ENCODE assay signal across 25 cellular contexts in the genomic region with DNA sequence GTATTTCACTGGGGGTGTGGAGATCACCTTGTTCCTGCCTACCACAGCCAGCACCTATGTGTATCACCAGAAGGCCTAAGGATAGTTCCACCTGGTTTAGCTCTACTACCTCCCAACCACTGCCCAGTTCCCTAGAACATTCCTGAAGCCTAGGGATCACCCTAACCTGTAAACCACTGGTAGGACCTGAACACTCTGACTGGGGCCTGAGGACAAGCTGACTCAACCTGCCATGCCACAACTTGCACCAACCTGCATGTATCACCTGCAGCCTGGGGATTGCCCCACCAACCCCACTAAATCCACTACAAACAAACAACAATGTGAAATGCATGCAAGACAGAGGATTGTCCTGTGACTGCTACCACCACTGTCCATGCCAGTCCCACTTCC.
"Had no signal": no experiment of that assay in that cellular context is flagged by ENCODE, and none has a peak within 500 bp of the region (broad histone marks: within the 10 kb centered on the region; RNA-seq: fewer than 3 reads in every experiment).

No MANE protein-coding gene starts in this region.

- DNase-seq: dorsolateral prefrontal cortex; effector CD4-positive, alpha-beta T cell; esophagus squamous epithelium; hypothalamus; immature natural killer cell; left ventricle myocardium superior; lower lobe of right lung; natural killer cell; occipital lobe; ovary; posterior cingulate gyrus; psoas muscle; right cardiac atrium; sigmoid colon; stimulated activated CD4-positive, alpha-beta T cell treated with anti-CD3 and anti-CD28 coated beads, Interleukin-2, amount 100 ng/mL, for 24 hours; stimulated activated CD4-positive, alpha-beta T cell treated with anti-CD3 and anti-CD28 coated beads, Interleukin-4, amount 100 ng/mL, for 24 hours; stimulated activated naive CD4-positive, alpha-beta T cell treated with Interleukin-2 at 50 U/mL for 16 hours; stomach; thyroid gland; uterus had no signal

- FAIRE-seq: colon, frontal cortex had no signal

- H3K9me3 ChIP-seq: ovary, thyroid gland had no signal

- ATAC-seq: left ventricle myocardium superior; lower lobe of right lung; natural killer cell; psoas muscle; right cardiac atrium; stimulated activated effector memory CD8-positive, alpha-beta T cell treated with anti-CD3 and anti-CD28 coated beads, Interleukin-12 subunit alpha, Interleukin-12 subunit beta, amount 100 ng/mL, for 72 hours had no signal

- H3K4me3 Mint-ChIP-seq: immature natural killer cell; memory B cell; natural killer cell; stimulated activated effector memory CD8-positive, alpha-beta T cell treated with anti-CD3 and anti-CD28 coated beads, Interleukin-12 subunit alpha, Interleukin-12 subunit beta, amount 100 ng/mL, for 72 hours; type B pancreatic cell had no signal

- H3K36me3 ChIP-seq: esophagus squamous epithelium, lower lobe of right lung, ovary, sigmoid colon, stomach, thyroid gland, uterus had no signal

- H3K27ac Mint-ChIP-seq: immature natural killer cell; memory B cell; natural killer cell; stimulated activated effector memory CD8-positive, alpha-beta T cell treated with anti-CD3 and anti-CD28 coated beads, Interleukin-12 subunit alpha, Interleukin-12 subunit beta, amount 100 ng/mL, for 72 hours; type B pancreatic cell had no signal

- H3K36me3 Mint-ChIP-seq: memory B cell; stimulated activated effector memory CD8-positive, alpha-beta T cell treated with anti-CD3 and anti-CD28 coated beads, Interleukin-12 subunit alpha, Interleukin-12 subunit beta, amount 100 ng/mL, for 72 hours; type B pancreatic cell had no signal

- H3K4me3 ChIP-seq: dorsolateral prefrontal cortex, esophagus squamous epithelium, lower lobe of right lung, ovary, psoas muscle, sigmoid colon, stomach, thyroid gland, uterus had no signal

- H3K27me3 Mint-ChIP-seq: memory B cell, type B pancreatic cell had no signal

- H3K4me1 Mint-ChIP-seq: immature natural killer cell; memory B cell; natural killer cell; stimulated activated effector memory CD8-positive, alpha-beta T cell treated with anti-CD3 and anti-CD28 coated beads, Interleukin-12 subunit alpha, Interleukin-12 subunit beta, amount 100 ng/mL, for 72 hours had no signal

- H3K4me1 ChIP-seq: esophagus squamous epithelium, lower lobe of right lung, psoas muscle, sigmoid colon, stomach, thyroid gland, uterus had no signal

- H3K27me3 ChIP-seq: dorsolateral prefrontal cortex, esophagus squamous epithelium, ovary, sigmoid colon, stomach, thyroid gland had no signal

- H3K27ac ChIP-seq: dorsolateral prefrontal cortex, esophagus squamous epithelium, lower lobe of right lung, ovary, psoas muscle, sigmoid colon, stomach, thyroid gland, uterus had no signal
